1 cellular context compared by ENCODE assay signal in genomic region chr15:63048115-63048985, GRCh38.
TF ChIP-seq lines count a peak whose summit lies in the region.

No MANE protein-coding gene starts in this region.

TF ChIP-seq in HepG2, 621 proteins besides CTCF, POLR2A, EP300 and RAD21 (continued from another document and continues in another):
- TF ChIP-seq, protein P1, sequence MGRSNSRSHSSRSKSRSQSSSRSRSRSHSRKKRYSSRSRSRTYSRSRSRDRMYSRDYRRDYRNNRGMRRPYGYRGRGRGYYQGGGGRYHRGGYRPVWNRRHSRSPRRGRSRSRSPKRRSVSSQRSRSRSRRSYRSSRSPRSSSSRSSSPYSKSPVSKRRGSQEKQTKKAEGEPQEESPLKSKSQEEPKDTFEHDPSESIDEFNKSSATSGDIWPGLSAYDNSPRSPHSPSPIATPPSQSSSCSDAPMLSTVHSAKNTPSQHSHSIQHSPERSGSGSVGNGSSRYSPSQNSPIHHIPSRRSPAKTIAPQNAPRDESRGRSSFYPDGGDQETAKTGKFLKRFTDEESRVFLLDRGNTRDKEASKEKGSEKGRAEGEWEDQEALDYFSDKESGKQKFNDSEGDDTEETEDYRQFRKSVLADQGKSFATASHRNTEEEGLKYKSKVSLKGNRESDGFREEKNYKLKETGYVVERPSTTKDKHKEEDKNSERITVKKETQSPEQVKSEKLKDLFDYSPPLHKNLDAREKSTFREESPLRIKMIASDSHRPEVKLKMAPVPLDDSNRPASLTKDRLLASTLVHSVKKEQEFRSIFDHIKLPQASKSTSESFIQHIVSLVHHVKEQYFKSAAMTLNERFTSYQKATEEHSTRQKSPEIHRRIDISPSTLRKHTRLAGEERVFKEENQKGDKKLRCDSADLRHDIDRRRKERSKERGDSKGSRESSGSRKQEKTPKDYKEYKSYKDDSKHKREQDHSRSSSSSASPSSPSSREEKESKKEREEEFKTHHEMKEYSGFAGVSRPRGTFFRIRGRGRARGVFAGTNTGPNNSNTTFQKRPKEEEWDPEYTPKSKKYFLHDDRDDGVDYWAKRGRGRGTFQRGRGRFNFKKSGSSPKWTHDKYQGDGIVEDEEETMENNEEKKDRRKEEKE (IDR thresholded peaks at IDR 0.05): no peak
- peak; percentile 24; the same call in 1 of the 2 replicates for TF ChIP-seq ZBTB20 (CRISPR knock-in tag; IDR thresholded peaks at IDR 0.05; ENCODE audit: borderline replicate concordance, low read depth)
- 0 out of 2 replicates have a peak, but pooled peaks have one; percentile 29 for TF ChIP-seq HIVEP1 (CRISPR knock-in tag; IDR thresholded peaks at IDR 0.05)
- TF ChIP-seq POLR2G (IDR thresholded peaks at IDR 0.05; ENCODE audit: low read depth, low read length): peak; percentile 76
- TF ChIP-seq MXD1 (CRISPR knock-in tag; IDR thresholded peaks at IDR 0.05): peak; percentile 53; the same call in 1 of the 2 replicates
- TF ChIP-seq ZBTB40 (IDR thresholded peaks at IDR 0.05): no peak
- peak; percentile 73; the same call in 1 of the 2 replicates for TF ChIP-seq ZBTB40 (CRISPR knock-in tag; IDR thresholded peaks at IDR 0.05)
- TF ChIP-seq GZF1 (CRISPR knock-in tag; IDR thresholded peaks at IDR 0.05): no peak
- TF ChIP-seq PITX1 (CRISPR knock-in tag; IDR thresholded peaks at IDR 0.05): 0 out of 2 replicates have a peak, but pooled peaks have one; percentile 13
- peak; percentile 83 for TF ChIP-seq THAP11 (CRISPR knock-in tag; IDR thresholded peaks at IDR 0.05)
- TF ChIP-seq SUZ12 (IDR thresholded peaks at IDR 0.05; ENCODE audit: low read depth, low read length): no peak
- no peak for TF ChIP-seq TOE1 (CRISPR knock-in tag; IDR thresholded peaks at IDR 0.05)
- no peak for TF ChIP-seq ARID2 (CRISPR knock-in tag; IDR thresholded peaks at IDR 0.05; ENCODE audit: borderline replicate concordance)
- TF ChIP-seq ATF1 (CRISPR knock-in tag; IDR thresholded peaks at IDR 0.05): no peak
- TF ChIP-seq TEAD3 (CRISPR knock-in tag; optimal IDR thresholded peaks at IDR 0.05; ENCODE audit: borderline replicate concordance): peak; percentile 75
- TF ChIP-seq, protein P2, sequence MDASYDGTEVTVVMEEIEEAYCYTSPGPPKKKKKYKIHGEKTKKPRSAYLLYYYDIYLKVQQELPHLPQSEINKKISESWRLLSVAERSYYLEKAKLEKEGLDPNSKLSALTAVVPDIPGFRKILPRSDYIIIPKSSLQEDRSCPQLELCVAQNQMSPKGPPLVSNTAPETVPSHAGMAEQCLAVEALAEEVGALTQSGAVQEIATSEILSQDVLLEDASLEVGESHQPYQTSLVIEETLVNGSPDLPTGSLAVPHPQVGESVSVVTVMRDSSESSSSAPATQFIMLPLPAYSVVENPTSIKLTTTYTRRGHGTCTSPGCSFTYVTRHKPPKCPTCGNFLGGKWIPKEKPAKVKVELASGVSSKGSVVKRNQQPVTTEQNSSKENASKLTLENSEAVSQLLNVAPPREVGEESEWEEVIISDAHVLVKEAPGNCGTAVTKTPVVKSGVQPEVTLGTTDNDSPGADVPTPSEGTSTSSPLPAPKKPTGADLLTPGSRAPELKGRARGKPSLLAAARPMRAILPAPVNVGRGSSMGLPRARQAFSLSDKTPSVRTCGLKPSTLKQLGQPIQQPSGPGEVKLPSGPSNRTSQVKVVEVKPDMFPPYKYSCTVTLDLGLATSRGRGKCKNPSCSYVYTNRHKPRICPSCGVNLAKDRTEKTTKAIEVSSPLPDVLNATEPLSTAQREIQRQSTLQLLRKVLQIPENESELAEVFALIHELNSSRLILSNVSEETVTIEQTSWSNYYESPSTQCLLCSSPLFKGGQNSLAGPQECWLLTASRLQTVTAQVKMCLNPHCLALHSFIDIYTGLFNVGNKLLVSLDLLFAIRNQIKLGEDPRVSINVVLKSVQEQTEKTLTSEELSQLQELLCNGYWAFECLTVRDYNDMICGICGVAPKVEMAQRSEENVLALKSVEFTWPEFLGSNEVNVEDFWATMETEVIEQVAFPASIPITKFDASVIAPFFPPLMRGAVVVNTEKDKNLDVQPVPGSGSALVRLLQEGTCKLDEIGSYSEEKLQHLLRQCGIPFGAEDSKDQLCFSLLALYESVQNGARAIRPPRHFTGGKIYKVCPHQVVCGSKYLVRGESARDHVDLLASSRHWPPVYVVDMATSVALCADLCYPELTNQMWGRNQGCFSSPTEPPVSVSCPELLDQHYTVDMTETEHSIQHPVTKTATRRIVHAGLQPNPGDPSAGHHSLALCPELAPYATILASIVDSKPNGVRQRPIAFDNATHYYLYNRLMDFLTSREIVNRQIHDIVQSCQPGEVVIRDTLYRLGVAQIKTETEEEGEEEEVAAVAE (CRISPR knock-in tag; IDR thresholded peaks at IDR 0.05; ENCODE audit: borderline replicate concordance): no peak
- 0 out of 2 replicates have a peak, but pooled peaks have one; percentile 18 for TF ChIP-seq ZNF274 (CRISPR knock-in tag; IDR thresholded peaks at IDR 0.05)
- TF ChIP-seq, protein P3, sequence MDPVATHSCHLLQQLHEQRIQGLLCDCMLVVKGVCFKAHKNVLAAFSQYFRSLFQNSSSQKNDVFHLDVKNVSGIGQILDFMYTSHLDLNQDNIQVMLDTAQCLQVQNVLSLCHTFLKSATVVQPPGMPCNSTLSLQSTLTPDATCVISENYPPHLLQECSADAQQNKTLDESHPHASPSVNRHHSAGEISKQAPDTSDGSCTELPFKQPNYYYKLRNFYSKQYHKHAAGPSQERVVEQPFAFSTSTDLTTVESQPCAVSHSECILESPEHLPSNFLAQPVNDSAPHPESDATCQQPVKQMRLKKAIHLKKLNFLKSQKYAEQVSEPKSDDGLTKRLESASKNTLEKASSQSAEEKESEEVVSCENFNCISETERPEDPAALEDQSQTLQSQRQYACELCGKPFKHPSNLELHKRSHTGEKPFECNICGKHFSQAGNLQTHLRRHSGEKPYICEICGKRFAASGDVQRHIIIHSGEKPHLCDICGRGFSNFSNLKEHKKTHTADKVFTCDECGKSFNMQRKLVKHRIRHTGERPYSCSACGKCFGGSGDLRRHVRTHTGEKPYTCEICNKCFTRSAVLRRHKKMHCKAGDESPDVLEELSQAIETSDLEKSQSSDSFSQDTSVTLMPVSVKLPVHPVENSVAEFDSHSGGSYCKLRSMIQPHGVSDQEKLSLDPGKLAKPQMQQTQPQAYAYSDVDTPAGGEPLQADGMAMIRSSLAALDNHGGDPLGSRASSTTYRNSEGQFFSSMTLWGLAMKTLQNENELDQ (CRISPR knock-in tag; IDR thresholded peaks at IDR 0.05; ENCODE audit: borderline replicate concordance): no peak
- peak; percentile 76 for TF ChIP-seq PAXIP1 (CRISPR knock-in tag; conservative IDR thresholded peaks at IDR 0.05)
- TF ChIP-seq GATAD1 (CRISPR knock-in tag; IDR thresholded peaks at IDR 0.05): peak; percentile 59; the same call in 1 of the 2 replicates
- 0 out of 2 replicates have a peak, but pooled peaks have one; percentile 14 for TF ChIP-seq ZNF510 (CRISPR knock-in tag; IDR thresholded peaks at IDR 0.05; ENCODE audit: low read depth)
- no peak for TF ChIP-seq ZNF484 (CRISPR knock-in tag; IDR thresholded peaks at IDR 0.05; ENCODE audit: borderline replicate concordance, low read depth)
- no peak; the same call in 1 of the 2 replicates for TF ChIP-seq ZNF136 (CRISPR knock-in tag; IDR thresholded peaks at IDR 0.05; ENCODE audit: low read depth)
- TF ChIP-seq ZNF772 (CRISPR knock-in tag; IDR thresholded peaks at IDR 0.05): peak; percentile 92; the same call in 1 of the 2 replicates
- 0 out of 2 replicates have a peak, but pooled peaks have one; percentile 52 for TF ChIP-seq RARG (CRISPR knock-in tag; IDR thresholded peaks at IDR 0.05; ENCODE audit: low read depth)
- 0 out of 2 replicates have a peak, but pooled peaks have one; percentile 47 for TF ChIP-seq ZNF83 (CRISPR knock-in tag; IDR thresholded peaks at IDR 0.05; ENCODE audit: borderline replicate concordance)
- TF ChIP-seq SMAD3 (CRISPR knock-in tag; IDR thresholded peaks at IDR 0.05): peak; percentile 67; the same call in 1 of the 2 replicates
- peak; percentile 39; the same call in 1 of the 2 replicates for TF ChIP-seq ARNTL (CRISPR knock-in tag; IDR thresholded peaks at IDR 0.05)
